In the genomic region with DNA sequence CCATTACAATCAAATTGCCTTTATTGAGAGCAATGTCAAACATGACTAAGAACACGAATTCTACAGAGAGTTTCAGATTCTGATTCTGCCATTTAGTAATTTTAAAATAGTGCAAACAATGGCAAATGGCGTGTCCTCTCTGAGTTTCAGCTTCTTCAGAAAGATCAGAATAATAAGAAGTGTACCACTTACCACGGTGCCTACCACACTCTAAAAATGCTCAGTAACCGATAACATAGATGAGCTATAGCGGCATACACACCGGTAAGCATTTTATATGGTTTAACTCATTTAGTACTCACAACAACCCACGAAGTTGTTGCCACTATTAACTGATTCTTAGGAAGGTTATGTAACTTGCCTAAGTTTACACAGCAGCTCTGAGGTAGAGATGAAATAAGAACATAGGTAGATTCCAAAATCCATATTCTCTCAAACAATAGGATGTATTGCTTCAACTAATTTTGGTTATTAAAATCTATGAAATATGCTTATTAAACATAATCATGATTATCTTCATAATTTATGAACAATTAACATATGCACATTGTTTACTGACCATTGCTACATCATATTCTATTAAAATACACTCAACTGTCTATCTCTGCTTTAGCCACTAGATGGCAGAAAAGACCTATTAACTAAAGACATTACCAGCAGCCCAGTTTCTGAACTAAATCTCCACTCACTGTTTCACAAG, we compare ENCODE assay signal across 1 cellular context.
A peak's percentile ranks its signal among the peaks of the same experiment; 100 is the strongest.
TF ChIP-seq lines count a peak whose summit lies in the region.

No MANE protein-coding gene starts in this region.

TF ChIP-seq in HEK293, 187 proteins besides CTCF, POLR2A, EP300 and RAD21 (continued from another document):
- 0 out of 2 replicates have a peak, but pooled peaks have one; percentile 15 for TF ChIP-seq KLF10 (tag by site-specific recombination; IDR thresholded peaks at IDR 0.05)
TF ChIP-seq in HEK293: peak in this region for 2.
